8 cellular contexts compared by ENCODE assay signal in genomic region chr11:69948256-69949141, GRCh38.
DNase-seq lines count a peak whose midpoint lies in the region; ATAC-seq and TF ChIP-seq lines count a peak whose summit lies in the region.

No MANE protein-coding gene starts in this region.

- H2BK120ac ChIP-seq in neuronal stem cell (ENCODE audit: low read depth, low read length): peak overlapping the region; percentile 51

- H3K27ac ChIP-seq in neuronal stem cell (replicated peaks; ENCODE audit: low read length): no peak overlapping the region

- no peak overlapping the region for H3K9ac ChIP-seq in neuronal stem cell (ENCODE audit: low read depth, low read length, poor library complexity)

- no peak overlapping the region for H3K4me2 ChIP-seq in neuronal stem cell (ENCODE audit: insufficient read depth, low read length, poor library complexity, severe bottlenecking)

- peak overlapping the region; percentile 89 for H3K18ac ChIP-seq in neuronal stem cell (ENCODE audit: low read length)

- no peak overlapping the region for H2AFZ ChIP-seq in neuronal stem cell (ENCODE audit: low read length)

- WGBS in neuronal stem cell (ENCODE audit: extremely low coverage in 2 of 2, insufficient read length in 2 of 2, insufficient replicate concordance in 1 of 2), 2 donors: no CpG with 5 or more reads among the region's 24 CpGs

- peak overlapping the region; percentile 82 for H3K14ac ChIP-seq in neuronal stem cell (ENCODE audit: low read length)

- peak overlapping the region; percentile 48 for H3K23ac ChIP-seq in neuronal stem cell (ENCODE audit: low read depth, low read length, poor library complexity)

- H3K79me1 ChIP-seq in neuronal stem cell (ENCODE audit: low read depth, low read length): no peaks in the 10 kb centered on the region

- no peaks in the 10 kb centered on the region for H3K36me3 ChIP-seq in neuronal stem cell (replicated peaks in 1 of 2; ENCODE audit: control insufficient read depth in 2 of 2, insufficient read depth in 2 of 2, low read length in 2 of 2)

- no peaks in the 10 kb centered on the region for H3K9me3 ChIP-seq in neuronal stem cell (replicated peaks in 1 of 2; ENCODE audit: control insufficient read depth in 2 of 2, insufficient read depth in 1 of 2, low read depth in 1 of 2, low read length in 2 of 2)

- H2BK15ac ChIP-seq in neuronal stem cell (ENCODE audit: low read length): peak overlapping the region; percentile 90

- H2BK5ac ChIP-seq in neuronal stem cell (ENCODE audit: low read length): peak overlapping the region; percentile 69

- peak overlapping the region; percentile 29 for H3K4ac ChIP-seq in neuronal stem cell (ENCODE audit: low read length)

- peaks cover 4 to 17% of the 10 kb centered on the region in 2 donors for H3K4me1 ChIP-seq in neuronal stem cell (ENCODE audit: control insufficient read depth in 2 of 2, insufficient read depth in 1 of 2, low read depth in 1 of 2, low read length in 2 of 2)

- peak overlapping the region; percentile 14 for H4K91ac ChIP-seq in neuronal stem cell (ENCODE audit: low read depth, low read length, poor library complexity)

- H2AK5ac ChIP-seq in neuronal stem cell (ENCODE audit: low read depth, low read length): peak overlapping the region; percentile 78

- no peak overlapping the region for H3K4me3 ChIP-seq in epithelial cell of esophagus (ENCODE audit: low read length)
- no peak overlapping the region for H3K4me3 ChIP-seq in neuronal stem cell (ENCODE audit: low read length in 2 of 2)

- H2BK12ac ChIP-seq in neuronal stem cell (ENCODE audit: low read length): no peak overlapping the region

- peak overlapping the region; percentile 44 for H4K8ac ChIP-seq in neuronal stem cell (ENCODE audit: low read depth, low read length)

- peaks cover 0 to 2% (median 0%) of the 10 kb centered on the region in 3 experiments for H3K27me3 ChIP-seq in neuronal stem cell (ENCODE audit: control insufficient read depth in 3 of 3, insufficient read depth in 3 of 3, low read depth in 1 of 3, low read length in 3 of 3)

- peak; percentile 75 for DNase-seq in DMS114 treated with DMSO at 0.1 percent for 48 hours (lab: John Stamatoyannopoulos, UW; ENCODE audit: unreplicated experiment)
- peak; percentile 74 for DNase-seq in OCI-M1 (lab: John Stamatoyannopoulos, UW)
- DNase-seq in epithelial cell of esophagus (ENCODE audit: low read depth): peak; percentile 74
- DNase-seq in neuronal stem cell (ENCODE audit: low spot score): no peak
- DNase-seq in NCI-H1436 treated with DMSO at 0.1 percent for 48 hours (lab: John Stamatoyannopoulos, UW): no peak

- TF ChIP-seq CTCF in epithelial cell of esophagus (IDR thresholded peaks at IDR 0.05; ENCODE audit: insufficient read depth, low read depth, low read length, missing control alignments): peak; percentile 39

- no peak for ATAC-seq in GM18511 (IDR thresholded peaks at IDR 0.05; ENCODE audit: unreplicated experiment)
- no peak for ATAC-seq in HG03097 (IDR thresholded peaks at IDR 0.05; ENCODE audit: low FRiP score, unreplicated experiment)
- no peak for ATAC-seq in HG03039 (IDR thresholded peaks at IDR 0.05; ENCODE audit: unreplicated experiment)

Comparison
In these comparisons a context has a peak if more than half of its experiments do, and no peak if none do; other contexts are left out.
1. DNase-seq: peak in DMS114 treated with DMSO at 0.1 percent for 48 hours (single experiment), OCI-M1 (single experiment) and epithelial cell of esophagus (single experiment); none in neuronal stem cell (single experiment) and NCI-H1436 treated with DMSO at 0.1 percent for 48 hours (single experiment).